In the genomic region with DNA sequence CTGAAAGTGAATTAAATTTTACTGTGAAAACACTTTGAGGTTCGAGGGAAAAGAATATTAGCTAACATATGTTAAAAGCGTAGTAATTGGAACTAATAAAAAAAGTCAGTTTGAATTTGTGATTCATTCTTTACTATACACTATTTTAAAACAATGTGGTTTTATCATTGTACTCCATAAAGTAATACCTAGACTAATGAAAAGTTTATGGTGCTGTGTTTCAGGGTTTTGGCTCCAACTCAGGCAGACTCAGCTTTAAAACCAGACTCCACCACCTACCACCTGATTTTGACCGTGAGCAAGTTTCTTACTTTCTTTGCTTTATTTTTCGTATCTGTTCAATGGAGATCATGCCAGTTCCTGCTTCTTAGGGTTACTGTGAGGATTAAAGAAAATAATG, we compare ENCODE assay signal across 25 cellular contexts. TPM values are rescaled to one million over a fixed set of nuclear protein-coding genes. Genes with fewer than 3 reads are reported as not detected.
"Had no signal": no experiment of that assay in that cellular context is flagged by ENCODE, and none has a peak within 500 bp of the region (broad histone marks: within the 10 kb centered on the region; RNA-seq: fewer than 3 reads in every experiment).

No MANE protein-coding gene starts in this region.

- H3K9ac ChIP-seq: KMS-11 had no signal

- DNase-seq: Kasumi-1, MV-4-11, NCI-H1048, NCI-H1105, NCI-H1417, NCI-H1436 treated with DMSO at 0.1 percent for 48 hours, NCI-H1694, NCI-H1930, NCI-H2081, NCI-H2171, NCI-H226, NCI-H446, NCI-H510A, NCI-H524 treated with DMSO at 0.1 percent for 48 hours, NCI-H69, NCI-H774, SHP77 had no signal

- H3K4me3 ChIP-seq: K562 had no signal

- H3K4me2 ChIP-seq: KMS-11 had no signal

- H3K27ac ChIP-seq: KMS-11, RWPE1 had no signal

- ATAC-seq: HepG2, K562, Panc1 had no signal

RNA-seq across cellular contexts. Expression of gene PRTFDC1, which starts 9.2 kb away (rescaled TPM):
- total RNA-seq: HepG2, HT1080, MCF 10A had no signal
- polyA plus RNA-seq: HepG2, IgD-negative memory B cell had no signal
